In the genomic region with DNA sequence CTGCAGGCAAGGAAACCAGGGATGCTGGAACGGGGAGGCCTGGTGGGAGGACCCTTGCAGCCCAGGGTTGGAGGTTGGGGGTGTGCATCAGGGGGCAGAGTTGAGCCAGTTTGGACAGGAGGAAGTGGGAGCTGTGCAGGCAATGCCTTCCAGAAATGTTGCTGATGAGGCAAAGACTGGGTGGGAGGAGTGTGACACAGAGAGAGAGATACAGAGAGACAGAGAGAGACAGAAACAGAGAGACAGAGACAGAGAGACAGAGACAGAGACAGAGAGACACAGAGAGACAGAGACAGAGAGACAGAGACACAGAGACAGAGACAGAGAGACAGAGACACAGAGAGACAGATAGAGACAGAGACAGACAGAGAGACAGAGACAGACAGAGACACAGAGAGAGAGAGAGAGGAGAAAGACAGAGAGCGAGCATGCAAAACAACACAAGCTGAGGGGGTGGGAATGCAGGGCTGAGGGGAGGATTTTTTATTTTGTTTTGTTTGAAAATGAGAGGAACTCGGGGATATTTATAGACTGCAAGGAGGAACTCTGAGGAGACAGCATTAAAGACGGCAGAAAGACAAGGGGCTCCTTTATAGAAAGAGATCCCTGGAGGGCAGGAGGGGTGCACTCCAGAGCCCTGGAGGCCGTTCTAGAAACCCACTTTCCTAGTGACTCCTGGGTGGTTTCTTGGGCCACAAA, we compare ENCODE assay signal across 8 cellular contexts. TPM values are rescaled to one million over a fixed set of nuclear protein-coding genes. Genes with fewer than 3 reads are reported as not detected.
DNase-seq lines count a peak whose midpoint lies in the region; ATAC-seq, FAIRE-seq and TF ChIP-seq lines count a peak whose summit lies in the region.

No MANE protein-coding gene starts in this region.

- in situ Hi-C loops in SK-MEL-5 (cut with HindIII; ENCODE audit: low pct_unique_long_range_greater_than_20kb, low sequenced_read_pairs), result no loop called here

- DNase-seq in AG09309 (ENCODE audit: low read depth) (no peak), GM12892 (ENCODE audit: insufficient read length) (no peak), SK-MEL-5 (ENCODE audit: low read depth, low spot score) (peak; percentile 88), erythroblast (lab: John Stamatoyannopoulos, UW) (peak; percentile 33 to 41), omental fat pad (ENCODE audit: low spot score) (no peak), T-helper 1 cell (no peak)

- ATAC-seq in omental fat pad (ENCODE audit: low FRiP score) (peak; percentile 26), HG03520 (IDR thresholded peaks at IDR 0.05; ENCODE audit: unreplicated experiment) (no peak), HG03457 (IDR thresholded peaks at IDR 0.05; ENCODE audit: unreplicated experiment) (no peak)

- TF ChIP-seq POLR2A in GM12892 (IDR thresholded peaks at IDR 0.05; ENCODE audit: low read depth, low read length) (no peak), erythroblast (IDR thresholded peaks at IDR 0.05; ENCODE audit: low read length) (no peak)

- TF ChIP-seq CTCF in AG09309 (IDR thresholded peaks at IDR 0.05; ENCODE audit: control insufficient read depth, insufficient read depth, low read depth, low read length, missing control alignments) (peak; percentile 26), omental fat pad (IDR thresholded peaks at IDR 0.05) (no peak)

- no peak overlapping the region for H3K4me3 ChIP-seq in AG09309 (ENCODE audit: control insufficient read depth, low read depth, low read length)

- peak; percentile 30 for FAIRE-seq in GM12892 (lab: Jason Lieb, UNC)

RNA-seq across cellular contexts. Expression of a gene that starts 1.9 kb away (rescaled TPM):
- polyA plus RNA-seq in GM12892 (2012; ENCODE audit: missing spikeins), result 14.5 TPM
- total RNA-seq in SK-MEL-5 (2014; rRNA removed; shearing (Covaris generic)), result 9.4 and 11.8 TPM in 2 replicates
- polyA plus RNA-seq in SK-MEL-5 (2015; cell fraction: cytosol; rRNA removed), result 12.5 and 17.9 TPM in 2 replicates
- 69.6 and 98.5 TPM in 2 replicates for polyA plus RNA-seq in SK-MEL-5 (2015; cell fraction: nucleus; rRNA removed)
- total RNA-seq in omental fat pad, result 10 to 100 TPM in 3 of 4 donors, 1 to 10 TPM in 1; 9.5 to 27.6 (median 10.8) TPM

RNA-seq across cellular contexts. Expression of a gene that starts 1.9 kb away (rescaled TPM):
- polyA plus RNA-seq in GM12892 (2012; ENCODE audit: missing spikeins), result 1.5 TPM
- 0.61 and 0.85 TPM in 2 replicates for total RNA-seq in SK-MEL-5 (2014; rRNA removed; shearing (Covaris generic))
- polyA plus RNA-seq in SK-MEL-5 (2015; cell fraction: cytosol; rRNA removed), result 0.13 and 1.1 TPM in 2 replicates
- 6.3 TPM in 2 replicates for polyA plus RNA-seq in SK-MEL-5 (2015; cell fraction: nucleus; rRNA removed)
- total RNA-seq in omental fat pad, result 1 to 10 TPM; 4.7 to 7.3 (median 5.1) TPM

RNA-seq across cellular contexts. Expression of a gene that starts 18.1 kb away (rescaled TPM):
- polyA plus RNA-seq in GM12892 (2012; ENCODE audit: missing spikeins), result 5.0 TPM
- total RNA-seq in SK-MEL-5 (2014; rRNA removed; shearing (Covaris generic)), result 9.7 and 10.9 TPM in 2 replicates
- polyA plus RNA-seq in SK-MEL-5 (2015; cell fraction: cytosol; rRNA removed), result 12.4 and 13.6 TPM in 2 replicates
- polyA plus RNA-seq in SK-MEL-5 (2015; cell fraction: nucleus; rRNA removed), result 16.6 and 26.5 TPM in 2 replicates
- total RNA-seq in omental fat pad, result 100 to 1,000 TPM in 1 of 4 donors, 10 to 100 TPM in 3; 33.7 to 118 (median 59.5) TPM

Comparison
In these comparisons a context has a peak if more than half of its experiments do, and no peak if none do; other contexts are left out.
1. DNase-seq: peak in SK-MEL-5 (single experiment) and erythroblast (2 of 2); none in AG09309 (single experiment), GM12892 (single experiment), omental fat pad (single experiment) and T-helper 1 cell (0 of 5).